In the genomic region with DNA sequence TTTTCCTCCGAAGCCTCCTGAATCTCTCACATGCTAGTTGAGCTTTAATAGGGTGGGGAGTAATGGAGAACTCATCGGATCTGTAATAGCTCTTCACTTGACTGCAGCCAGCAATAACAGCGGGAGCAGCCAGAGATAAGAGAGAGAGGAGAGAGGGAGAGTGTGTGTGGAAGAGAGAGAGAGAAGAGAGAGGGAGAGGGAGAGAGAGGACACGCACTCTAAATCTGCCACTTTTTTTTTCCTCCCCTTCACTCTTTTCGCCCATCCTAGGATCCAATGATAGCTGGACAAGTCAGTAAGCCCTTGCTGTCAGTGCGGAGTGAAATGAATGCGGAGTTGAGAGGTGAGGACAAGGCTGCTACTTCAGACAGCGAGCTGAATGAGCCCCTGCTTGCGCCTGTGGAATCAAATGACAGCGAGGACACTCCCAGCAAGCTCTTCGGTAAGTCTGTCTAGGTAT, we compare ENCODE assay signal across 1 cellular context.
TF ChIP-seq lines count a peak whose summit lies in the region.

No MANE protein-coding gene starts in this region.

TF ChIP-seq in HEK293, 187 proteins besides CTCF, POLR2A, EP300 and RAD21 (continued from another document and continues in another):
- TF ChIP-seq KLF16 (tag by site-specific recombination; IDR thresholded peaks at IDR 0.05) (0 out of 2 replicates have a peak, but pooled peaks have one; percentile 32), ZNF664 (tag by site-specific recombination; IDR thresholded peaks at IDR 0.05) (no peak), ZNF610 (tag by site-specific recombination; IDR thresholded peaks at IDR 0.05; ENCODE audit: borderline replicate concordance) (no peak; the same call in 1 of the 2 replicates), ZSCAN5A (tag by site-specific recombination; IDR thresholded peaks at IDR 0.05) (no peak), ZNF239 (tag by site-specific recombination; IDR thresholded peaks at IDR 0.05) (no peak), ZNF391 (tag by site-specific recombination; IDR thresholded peaks at IDR 0.05; ENCODE audit: borderline replicate concordance, low read depth) (no peak), ZNF266 (tag by site-specific recombination; IDR thresholded peaks at IDR 0.05; ENCODE audit: low read depth) (no peak), SP3 (tag by site-specific recombination; IDR thresholded peaks at IDR 0.05) (no peak), ZNF211 (tag by site-specific recombination; IDR thresholded peaks at IDR 0.05; ENCODE audit: low read depth) (no peak), ZNF529 (tag by site-specific recombination; IDR thresholded peaks at IDR 0.05; ENCODE audit: insufficient replicate concordance) (no peak), IKZF3 (tag by site-specific recombination; IDR thresholded peaks at IDR 0.05) (0 out of 2 replicates have a peak, but pooled peaks have one; percentile 44), TRIM28 (IDR thresholded peaks at IDR 0.05; ENCODE audit: borderline replicate concordance, low read length) (peak; percentile 85), ZSCAN30 (tag by site-specific recombination; IDR thresholded peaks at IDR 0.05) (0 out of 2 replicates have a peak, but pooled peaks have one; percentile 50), MEIS1 (CRISPR knock-in tag; IDR thresholded peaks at IDR 0.05; ENCODE audit: borderline replicate concordance) (no peak), ZNF776 (tag by site-specific recombination; IDR thresholded peaks at IDR 0.05; ENCODE audit: borderline replicate concordance) (no peak), ZNF549 (tag by site-specific recombination; IDR thresholded peaks at IDR 0.05) (no peak), ZNF184 (tag by site-specific recombination; IDR thresholded peaks at IDR 0.05) (no peak), ZNF785 (tag by site-specific recombination; IDR thresholded peaks at IDR 0.05) (no peak), ZNF501 (tag by site-specific recombination; IDR thresholded peaks at IDR 0.05) (0 out of 2 replicates have a peak, but pooled peaks have one; percentile 35), ZNF701 (tag by site-specific recombination; IDR thresholded peaks at IDR 0.05) (no peak), SP7 (tag by site-specific recombination; IDR thresholded peaks at IDR 0.05) (peak; percentile 65), ZNF561 (tag by site-specific recombination; IDR thresholded peaks at IDR 0.05; ENCODE audit: borderline replicate concordance) (0 out of 2 replicates have a peak, but pooled peaks have one; percentile 59), ZNF121 (tag by site-specific recombination; IDR thresholded peaks at IDR 0.05) (no peak), ZNF555 (tag by site-specific recombination; conservative IDR thresholded peaks at IDR 0.05) (no peak), ZBTB8A (tag by site-specific recombination; IDR thresholded peaks at IDR 0.05) (0 out of 2 replicates have a peak, but pooled peaks have one; percentile 19), ZNF398 (tag by site-specific recombination; IDR thresholded peaks at IDR 0.05) (peak; percentile 93), ZNF19 (tag by site-specific recombination; IDR thresholded peaks at IDR 0.05; ENCODE audit: low read depth) (no peak), ZNF138 (tag by site-specific recombination; IDR thresholded peaks at IDR 0.05; ENCODE audit: borderline replicate concordance) (no peak), SCRT1 (tag by site-specific recombination; IDR thresholded peaks at IDR 0.05; ENCODE audit: borderline replicate concordance) (no peak), HOXA7 (CRISPR knock-in tag; IDR thresholded peaks at IDR 0.05; ENCODE audit: borderline replicate concordance) (no peak), ZNF10 (tag by site-specific recombination; IDR thresholded peaks at IDR 0.05) (0 out of 2 replicates have a peak, but pooled peaks have one; percentile 35), ZNF837 (tag by site-specific recombination; IDR thresholded peaks at IDR 0.05) (no peak), ZNF621 (tag by site-specific recombination; IDR thresholded peaks at IDR 0.05) (no peak), HIC1 (tag by site-specific recombination; IDR thresholded peaks at IDR 0.05) (no peak), KLF1 (tag by site-specific recombination; IDR thresholded peaks at IDR 0.05) (no peak), ZNF341 (tag by site-specific recombination; IDR thresholded peaks at IDR 0.05; ENCODE audit: low read depth) (peak; percentile 76)
- TF ChIP-seq, protein P1, sequence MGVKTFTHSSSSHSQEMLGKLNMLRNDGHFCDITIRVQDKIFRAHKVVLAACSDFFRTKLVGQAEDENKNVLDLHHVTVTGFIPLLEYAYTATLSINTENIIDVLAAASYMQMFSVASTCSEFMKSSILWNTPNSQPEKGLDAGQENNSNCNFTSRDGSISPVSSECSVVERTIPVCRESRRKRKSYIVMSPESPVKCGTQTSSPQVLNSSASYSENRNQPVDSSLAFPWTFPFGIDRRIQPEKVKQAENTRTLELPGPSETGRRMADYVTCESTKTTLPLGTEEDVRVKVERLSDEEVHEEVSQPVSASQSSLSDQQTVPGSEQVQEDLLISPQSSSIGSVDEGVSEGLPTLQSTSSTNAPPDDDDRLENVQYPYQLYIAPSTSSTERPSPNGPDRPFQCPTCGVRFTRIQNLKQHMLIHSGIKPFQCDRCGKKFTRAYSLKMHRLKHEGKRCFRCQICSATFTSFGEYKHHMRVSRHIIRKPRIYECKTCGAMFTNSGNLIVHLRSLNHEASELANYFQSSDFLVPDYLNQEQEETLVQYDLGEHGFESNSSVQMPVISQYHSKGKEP (tag by site-specific recombination; IDR thresholded peaks at IDR 0.05): no peak
- TF ChIP-seq, protein P2, sequence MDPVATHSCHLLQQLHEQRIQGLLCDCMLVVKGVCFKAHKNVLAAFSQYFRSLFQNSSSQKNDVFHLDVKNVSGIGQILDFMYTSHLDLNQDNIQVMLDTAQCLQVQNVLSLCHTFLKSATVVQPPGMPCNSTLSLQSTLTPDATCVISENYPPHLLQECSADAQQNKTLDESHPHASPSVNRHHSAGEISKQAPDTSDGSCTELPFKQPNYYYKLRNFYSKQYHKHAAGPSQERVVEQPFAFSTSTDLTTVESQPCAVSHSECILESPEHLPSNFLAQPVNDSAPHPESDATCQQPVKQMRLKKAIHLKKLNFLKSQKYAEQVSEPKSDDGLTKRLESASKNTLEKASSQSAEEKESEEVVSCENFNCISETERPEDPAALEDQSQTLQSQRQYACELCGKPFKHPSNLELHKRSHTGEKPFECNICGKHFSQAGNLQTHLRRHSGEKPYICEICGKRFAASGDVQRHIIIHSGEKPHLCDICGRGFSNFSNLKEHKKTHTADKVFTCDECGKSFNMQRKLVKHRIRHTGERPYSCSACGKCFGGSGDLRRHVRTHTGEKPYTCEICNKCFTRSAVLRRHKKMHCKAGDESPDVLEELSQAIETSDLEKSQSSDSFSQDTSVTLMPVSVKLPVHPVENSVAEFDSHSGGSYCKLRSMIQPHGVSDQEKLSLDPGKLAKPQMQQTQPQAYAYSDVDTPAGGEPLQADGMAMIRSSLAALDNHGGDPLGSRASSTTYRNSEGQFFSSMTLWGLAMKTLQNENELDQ (tag by site-specific recombination; IDR thresholded peaks at IDR 0.05; ENCODE audit: low read depth): no peak
- TF ChIP-seq, protein P3, sequence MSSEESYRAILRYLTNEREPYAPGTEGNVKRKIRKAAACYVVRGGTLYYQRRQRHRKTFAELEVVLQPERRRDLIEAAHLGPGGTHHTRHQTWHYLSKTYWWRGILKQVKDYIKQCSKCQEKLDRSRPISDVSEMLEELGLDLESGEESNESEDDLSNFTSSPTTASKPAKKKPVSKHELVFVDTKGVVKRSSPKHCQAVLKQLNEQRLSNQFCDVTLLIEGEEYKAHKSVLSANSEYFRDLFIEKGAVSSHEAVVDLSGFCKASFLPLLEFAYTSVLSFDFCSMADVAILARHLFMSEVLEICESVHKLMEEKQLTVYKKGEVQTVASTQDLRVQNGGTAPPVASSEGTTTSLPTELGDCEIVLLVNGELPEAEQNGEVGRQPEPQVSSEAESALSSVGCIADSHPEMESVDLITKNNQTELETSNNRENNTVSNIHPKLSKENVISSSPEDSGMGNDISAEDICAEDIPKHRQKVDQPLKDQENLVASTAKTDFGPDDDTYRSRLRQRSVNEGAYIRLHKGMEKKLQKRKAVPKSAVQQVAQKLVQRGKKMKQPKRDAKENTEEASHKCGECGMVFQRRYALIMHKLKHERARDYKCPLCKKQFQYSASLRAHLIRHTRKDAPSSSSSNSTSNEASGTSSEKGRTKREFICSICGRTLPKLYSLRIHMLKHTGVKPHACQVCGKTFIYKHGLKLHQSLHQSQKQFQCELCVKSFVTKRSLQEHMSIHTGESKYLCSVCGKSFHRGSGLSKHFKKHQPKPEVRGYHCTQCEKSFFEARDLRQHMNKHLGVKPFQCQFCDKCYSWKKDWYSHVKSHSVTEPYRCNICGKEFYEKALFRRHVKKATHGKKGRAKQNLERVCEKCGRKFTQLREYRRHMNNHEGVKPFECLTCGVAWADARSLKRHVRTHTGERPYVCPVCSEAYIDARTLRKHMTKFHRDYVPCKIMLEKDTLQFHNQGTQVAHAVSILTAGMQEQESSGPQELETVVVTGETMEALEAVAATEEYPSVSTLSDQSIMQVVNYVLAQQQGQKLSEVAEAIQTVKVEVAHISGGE (tag by site-specific recombination; conservative IDR thresholded peaks at IDR 0.05; ENCODE audit: low read depth): peak; percentile 29; the same call in 1 of the 2 replicates
- TF ChIP-seq, protein P4, sequence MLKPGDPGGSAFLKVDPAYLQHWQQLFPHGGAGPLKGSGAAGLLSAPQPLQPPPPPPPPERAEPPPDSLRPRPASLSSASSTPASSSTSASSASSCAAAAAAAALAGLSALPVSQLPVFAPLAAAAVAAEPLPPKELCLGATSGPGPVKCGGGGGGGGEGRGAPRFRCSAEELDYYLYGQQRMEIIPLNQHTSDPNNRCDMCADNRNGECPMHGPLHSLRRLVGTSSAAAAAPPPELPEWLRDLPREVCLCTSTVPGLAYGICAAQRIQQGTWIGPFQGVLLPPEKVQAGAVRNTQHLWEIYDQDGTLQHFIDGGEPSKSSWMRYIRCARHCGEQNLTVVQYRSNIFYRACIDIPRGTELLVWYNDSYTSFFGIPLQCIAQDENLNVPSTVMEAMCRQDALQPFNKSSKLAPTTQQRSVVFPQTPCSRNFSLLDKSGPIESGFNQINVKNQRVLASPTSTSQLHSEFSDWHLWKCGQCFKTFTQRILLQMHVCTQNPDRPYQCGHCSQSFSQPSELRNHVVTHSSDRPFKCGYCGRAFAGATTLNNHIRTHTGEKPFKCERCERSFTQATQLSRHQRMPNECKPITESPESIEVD (tag by site-specific recombination; IDR thresholded peaks at IDR 0.05): no peak
- TF ChIP-seq, protein P5, sequence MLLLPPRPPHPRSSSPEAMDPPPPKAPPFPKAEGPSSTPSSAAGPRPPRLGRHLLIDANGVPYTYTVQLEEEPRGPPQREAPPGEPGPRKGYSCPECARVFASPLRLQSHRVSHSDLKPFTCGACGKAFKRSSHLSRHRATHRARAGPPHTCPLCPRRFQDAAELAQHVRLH (tag by site-specific recombination; IDR thresholded peaks at IDR 0.05): 0 out of 2 replicates have a peak, but pooled peaks have one; percentile 55
- TF ChIP-seq, protein P6, sequence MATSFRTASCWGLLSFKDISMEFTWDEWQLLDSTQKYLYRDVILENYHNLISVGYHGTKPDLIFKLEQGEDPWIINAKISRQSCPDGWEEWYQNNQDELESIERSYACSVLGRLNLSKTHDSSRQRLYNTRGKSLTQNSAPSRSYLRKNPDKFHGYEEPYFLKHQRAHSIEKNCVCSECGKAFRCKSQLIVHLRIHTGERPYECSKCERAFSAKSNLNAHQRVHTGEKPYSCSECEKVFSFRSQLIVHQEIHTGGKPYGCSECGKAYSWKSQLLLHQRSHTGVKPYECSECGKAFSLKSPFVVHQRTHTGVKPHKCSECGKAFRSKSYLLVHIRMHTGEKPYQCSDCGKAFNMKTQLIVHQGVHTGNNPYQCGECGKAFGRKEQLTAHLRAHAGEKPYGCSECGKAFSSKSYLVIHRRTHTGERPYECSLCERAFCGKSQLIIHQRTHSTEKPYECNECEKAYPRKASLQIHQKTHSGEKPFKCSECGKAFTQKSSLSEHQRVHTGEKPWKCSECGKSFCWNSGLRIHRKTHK (tag by site-specific recombination; IDR thresholded peaks at IDR 0.05): no peak
